Comparison of ENCODE assay signal across 14 cellular contexts in the genomic region with DNA sequence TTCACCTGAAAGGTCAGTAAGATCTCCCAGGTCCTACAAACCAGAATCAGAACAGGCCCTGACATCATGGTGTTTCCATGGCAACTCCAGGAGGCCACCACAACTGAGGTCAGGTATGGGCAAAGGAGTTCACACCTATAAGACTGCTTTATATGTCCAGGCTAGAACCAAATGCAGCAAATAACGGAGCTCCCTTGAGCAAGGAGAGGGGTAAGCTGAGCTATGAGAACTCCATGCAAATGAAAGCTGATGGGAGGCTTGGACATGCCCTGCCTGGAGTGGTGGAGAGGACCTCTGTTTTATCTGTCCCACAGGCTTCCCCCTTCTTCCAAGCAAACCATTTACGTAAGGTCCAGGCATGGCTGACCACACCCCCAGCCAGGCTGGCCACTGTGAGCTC.
DNase-seq lines count a peak whose midpoint lies in the region; ATAC-seq and TF ChIP-seq lines count a peak whose summit lies in the region.
"Had no signal": no experiment of that assay in that cellular context is flagged by ENCODE, and none has a peak within 500 bp of the region (broad histone marks: within the 10 kb centered on the region; RNA-seq: fewer than 3 reads in every experiment).

No MANE protein-coding gene starts in this region.

- H3K27ac ChIP-seq in IMR-90 (ENCODE audit: insufficient read depth, low read length): no peak overlapping the region
- H3K27ac ChIP-seq in vagina: no peak overlapping the region
- H3K27ac ChIP-seq: BLaER1 treated with 17β-estradiol and CSF1 and Interleukin-3, amounts not matched to agents 10 nM and 100 nM had no signal

- H3K36me3 ChIP-seq in IMR-90 (ENCODE audit: control insufficient read depth, insufficient read depth, low read length) (no peaks in the 10 kb centered on the region), vagina (no peaks in the 10 kb centered on the region)
- H3K36me3 ChIP-seq: BLaER1 treated with 17β-estradiol and CSF1 and Interleukin-3, amounts not matched to agents 10 nM and 100 nM had no signal

- WGBS in IMR-90 (ENCODE audit: extremely low coverage in 2 of 2, insufficient read length in 1 of 2), 2 experiments: no CpG with 5 or more reads among the region's 2 CpGs

- no peaks in the 10 kb centered on the region for H3K4me1 ChIP-seq in IMR-90 (ENCODE audit: control insufficient read depth, insufficient read depth, low read length)
- peaks cover 5% of the 10 kb centered on the region for H3K4me1 ChIP-seq in vagina

- H4K8ac ChIP-seq in IMR-90 (ENCODE audit: low read depth in 2 of 2, low read length in 2 of 2): no peak overlapping the region

- no peak overlapping the region for H3K4me2 ChIP-seq in IMR-90 (ENCODE audit: low read depth, low read length)
- H3K4me2 ChIP-seq: BLaER1 treated with 17β-estradiol and CSF1 and Interleukin-3, amounts not matched to agents 10 nM and 100 nM had no signal

- H3K56ac ChIP-seq in IMR-90 (ENCODE audit: extremely low read depth, insufficient read depth, low read length): no peak overlapping the region

- no peak overlapping the region for H3K9ac ChIP-seq in IMR-90 (ENCODE audit: low read depth, low read length)
- H3K9ac ChIP-seq: BLaER1 treated with 17β-estradiol and CSF1 and Interleukin-3, amounts not matched to agents 10 nM and 100 nM had no signal

- dilution Hi-C loops in IMR-90 (cut with HindIII; ENCODE audit: low sequenced_read_pairs, unreplicated experiment): no loop called here

- intact Hi-C loops in IMR-90 (cut with micrococcal nuclease): no loop called here
- intact Hi-C loops in vagina (cut with DNase I): no loop called here

- in situ Hi-C loops in IMR-90 (cut with MboI; ENCODE audit: low sequenced_read_pairs): no loop called here

- H3K27me3 ChIP-seq in IMR-90 (ENCODE audit: control insufficient read depth, insufficient read depth, low read length) (peaks cover 6% of the 10 kb centered on the region), vagina (no peaks in the 10 kb centered on the region)
- H3K27me3 ChIP-seq: BLaER1 treated with 17β-estradiol and CSF1 and Interleukin-3, amounts not matched to agents 10 nM and 100 nM had no signal

- no peak overlapping the region for H2BK120ac ChIP-seq in IMR-90 (ENCODE audit: low read depth, low read length)

- H3K4ac ChIP-seq in IMR-90 (ENCODE audit: low read depth, low read length): no peak overlapping the region

- no peak for TF ChIP-seq POLR2A in IMR-90 (IDR thresholded peaks at IDR 0.05; ENCODE audit: low read depth, low read length)
- no peak for TF ChIP-seq POLR2A in vagina (IDR thresholded peaks at IDR 0.05)

- no peaks in the 10 kb centered on the region for H3K9me1 ChIP-seq in IMR-90 (ENCODE audit: insufficient read depth, low read length)

- no peak for TF ChIP-seq RAD21 in IMR-90 (IDR thresholded peaks at IDR 0.05; ENCODE audit: low read length)

- no peaks in the 10 kb centered on the region for H3K79me1 ChIP-seq in IMR-90 (ENCODE audit: low read depth in 1 of 2, low read length in 2 of 2)

- H4K91ac ChIP-seq in IMR-90 (ENCODE audit: insufficient read depth, low read depth, low read length): no peak overlapping the region

- ATAC-seq in IMR-90 (ENCODE audit: low read depth) (no peak), GM18868 (IDR thresholded peaks at IDR 0.05; ENCODE audit: unreplicated experiment) (no peak)
- ATAC-seq: GM12878 had no signal

- no peak for DNase-seq in IMR-90
- peak; percentile 8 for DNase-seq in amniotic epithelial cell (ENCODE audit: low read depth)
- DNase-seq in glomerular visceral epithelial cell (ENCODE audit: extremely low spot score): peak; percentile 13
- DNase-seq in vagina (ENCODE audit: extremely low spot score in 2 of 2): peak; percentile 55 to 77
- DNase-seq in COLO668 (lab: John Stamatoyannopoulos, UW; ENCODE audit: unreplicated experiment): no peak
- no peak for DNase-seq in SKM-1 treated with dmso at 0.1 percent for 144 hours (lab: John Stamatoyannopoulos, UW; ENCODE audit: unreplicated experiment)
- DNase-seq: CD4-positive, CD25-positive, alpha-beta regulatory T cell; DMS153; DND-41; EL; H9 had no signal

- H3K9me3 ChIP-seq in IMR-90 (ENCODE audit: control insufficient read depth, insufficient read depth, low read length) (no peaks in the 10 kb centered on the region), vagina (no peaks in the 10 kb centered on the region)
- H3K9me3 ChIP-seq: BLaER1 treated with 17β-estradiol and CSF1 and Interleukin-3, amounts not matched to agents 10 nM and 100 nM had no signal

- no peak overlapping the region for H3K14ac ChIP-seq in IMR-90 (replicated peaks; ENCODE audit: low read depth, low read length)

- TF ChIP-seq CTCF in IMR-90 (conservative IDR thresholded peaks at IDR 0.05; ENCODE audit: low read depth, low read length) (no peak), vagina (IDR thresholded peaks at IDR 0.05) (no peak)

- H3K4me3 ChIP-seq in IMR-90 (ENCODE audit: insufficient read depth, low read depth, low read length): no peak overlapping the region
- no peak overlapping the region for H3K4me3 ChIP-seq in vagina
- H3K4me3 ChIP-seq: BLaER1 treated with 17β-estradiol and CSF1 and Interleukin-3, amounts not matched to agents 10 nM and 100 nM; GM12878 had no signal

- H3K18ac ChIP-seq in IMR-90 (ENCODE audit: low read depth, low read length): no peak overlapping the region

- no peak overlapping the region for H2BK15ac ChIP-seq in IMR-90 (ENCODE audit: low read depth, low read length)

- no peak overlapping the region for H3K23ac ChIP-seq in IMR-90 (ENCODE audit: low read depth, low read length)

- no peak overlapping the region for H2AFZ ChIP-seq in IMR-90 (replicated peaks; ENCODE audit: low read length, poor library complexity)

- BruUV-seq in IMR-90 (replicated peaks; lab: Mats Ljungman, UMichigan): no TSS peak

- H4K5ac ChIP-seq in IMR-90 (ENCODE audit: low read depth, low read length): no peak overlapping the region

- no peaks in the 10 kb centered on the region for H4K20me1 ChIP-seq in IMR-90 (ENCODE audit: insufficient read depth, low read length)
- H4K20me1 ChIP-seq: BLaER1 treated with 17β-estradiol and CSF1 and Interleukin-3, amounts not matched to agents 10 nM and 100 nM had no signal

- no peak overlapping the region for H2BK5ac ChIP-seq in IMR-90 (ENCODE audit: low read depth, low read length, poor library complexity, severe bottlenecking)

- peak overlapping the region; percentile 11 for H2AK9ac ChIP-seq in IMR-90 (replicated peaks; ENCODE audit: low read depth, low read length, poor library complexity)

- H2AK5ac ChIP-seq in IMR-90 (ENCODE audit: low read depth, low read length): no peak overlapping the region

- H2BK20ac ChIP-seq in IMR-90 (ENCODE audit: low read depth, low read length): no peak overlapping the region

- CTCF ChIA-PET in IMR-90 (lab: Yijun Ruan, JAX): no interaction called here

- POLR2A ChIA-PET in IMR-90 (lab: Charles Lee; ENCODE audit: unreplicated experiment): no interaction called here

TF ChIP-seq in IMR-90, 13 proteins besides CTCF, POLR2A, EP300 and RAD21:
- TF ChIP-seq BHLHE40 (IDR thresholded peaks at IDR 0.05; ENCODE audit: low read depth, low read length) (no peak), CEBPB (IDR thresholded peaks at IDR 0.05; ENCODE audit: low read depth, low read length) (no peak), MAFK (IDR thresholded peaks at IDR 0.05; ENCODE audit: low read depth, low read length) (no peak), MXI1 (IDR thresholded peaks at IDR 0.05; ENCODE audit: borderline replicate concordance, low read depth, low read length) (no peak), NFE2L2 (IDR thresholded peaks at IDR 0.05; ENCODE audit: low read depth, low read length) (no peak), RFX5 (IDR thresholded peaks at IDR 0.05; ENCODE audit: low read depth, low read length) (no peak), SMC3 (IDR thresholded peaks at IDR 0.05; ENCODE audit: low read depth, low read length) (no peak), CHD1 (IDR thresholded peaks at IDR 0.05; ENCODE audit: low read depth, low read length) (no peak), FOS (IDR thresholded peaks at IDR 0.05; ENCODE audit: low read depth, low read length) (no peak), RCOR1 (IDR thresholded peaks at IDR 0.05; ENCODE audit: insufficient replicate concordance, low read length) (no peak), MAZ (IDR thresholded peaks at IDR 0.05; ENCODE audit: borderline replicate concordance, low read depth, low read length) (no peak)
- TF ChIP-seq, protein P1, sequence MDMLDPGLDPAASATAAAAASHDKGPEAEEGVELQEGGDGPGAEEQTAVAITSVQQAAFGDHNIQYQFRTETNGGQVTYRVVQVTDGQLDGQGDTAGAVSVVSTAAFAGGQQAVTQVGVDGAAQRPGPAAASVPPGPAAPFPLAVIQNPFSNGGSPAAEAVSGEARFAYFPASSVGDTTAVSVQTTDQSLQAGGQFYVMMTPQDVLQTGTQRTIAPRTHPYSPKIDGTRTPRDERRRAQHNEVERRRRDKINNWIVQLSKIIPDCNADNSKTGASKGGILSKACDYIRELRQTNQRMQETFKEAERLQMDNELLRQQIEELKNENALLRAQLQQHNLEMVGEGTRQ (IDR thresholded peaks at IDR 0.05; ENCODE audit: low read depth, low read length): no peak
- TF ChIP-seq, protein P2, sequence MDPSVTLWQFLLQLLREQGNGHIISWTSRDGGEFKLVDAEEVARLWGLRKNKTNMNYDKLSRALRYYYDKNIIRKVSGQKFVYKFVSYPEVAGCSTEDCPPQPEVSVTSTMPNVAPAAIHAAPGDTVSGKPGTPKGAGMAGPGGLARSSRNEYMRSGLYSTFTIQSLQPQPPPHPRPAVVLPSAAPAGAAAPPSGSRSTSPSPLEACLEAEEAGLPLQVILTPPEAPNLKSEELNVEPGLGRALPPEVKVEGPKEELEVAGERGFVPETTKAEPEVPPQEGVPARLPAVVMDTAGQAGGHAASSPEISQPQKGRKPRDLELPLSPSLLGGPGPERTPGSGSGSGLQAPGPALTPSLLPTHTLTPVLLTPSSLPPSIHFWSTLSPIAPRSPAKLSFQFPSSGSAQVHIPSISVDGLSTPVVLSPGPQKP (IDR thresholded peaks at IDR 0.05; ENCODE audit: borderline replicate concordance, low read depth, low read length): no peak

Comparison
In these comparisons a context has a peak if more than half of its experiments do, and no peak if none do; other contexts are left out.
1. DNase-seq: peak in amniotic epithelial cell (single experiment), glomerular visceral epithelial cell (single experiment) and vagina (2 of 2); none in IMR-90 (single experiment), COLO668 (single experiment) and SKM-1 treated with dmso at 0.1 percent for 144 hours (single experiment).